In the genomic region with DNA sequence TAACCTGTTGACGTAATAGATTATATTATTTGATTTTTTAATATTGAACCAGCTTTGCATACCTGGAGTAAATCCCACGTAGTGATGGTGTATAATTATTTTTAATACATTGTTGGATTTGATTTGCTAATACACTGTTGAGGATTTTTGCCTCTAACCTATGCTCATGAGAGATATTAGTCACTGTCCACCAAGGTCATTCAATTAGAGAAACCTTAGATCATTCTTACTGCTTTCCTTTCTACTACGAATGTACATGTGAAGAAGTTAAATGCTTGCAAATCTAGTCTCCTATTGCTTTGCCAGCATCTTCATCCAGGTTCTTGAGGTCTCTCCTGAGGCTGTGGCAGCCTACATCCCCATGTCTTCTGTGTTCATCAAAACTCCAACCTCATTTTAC, we compare ENCODE assay signal across 13 cellular contexts.
"Had no signal": no experiment of that assay in that cellular context is flagged by ENCODE, and none has a peak within 500 bp of the region (broad histone marks: within the 10 kb centered on the region; RNA-seq: fewer than 3 reads in every experiment).

No MANE protein-coding gene starts in this region.

- H3K9me3 ChIP-seq: ascending aorta, colonic mucosa, thyroid gland had no signal

- H3K4me3 ChIP-seq: ascending aorta, colonic mucosa, lung, thyroid gland had no signal

- ATAC-seq: activated CD8-positive, alpha-beta T cell treated with anti-CD3 and anti-CD28 coated beads for 36 hours; activated T-cell treated with anti-CD3 and anti-CD28 coated beads, Interleukin-2, amount 50 U/mL, for 4 hours; left cardiac atrium; stimulated activated memory B cell treated with anti-CD40 and anti-IgM and Interleukin-4, amounts not matched to agents 10 μg/mL and 1 μg/mL and 100 μg/mL, for 72 hours; WTC11 had no signal

- DNase-seq: activated CD4-positive, alpha-beta T cell treated with anti-CD3 and anti-CD28 coated beads for 48 hours; activated CD8-positive, alpha-beta T cell treated with anti-CD3 and anti-CD28 coated beads for 36 hours; activated effector memory CD4-positive, alpha-beta T cell treated with Interleukin-2 at 50 U/mL for 16 hours; activated naive CD8-positive, alpha-beta T cell treated with anti-CD3 and anti-CD28 coated beads, Interleukin-2, amount 10 ng/mL, durations not matched to agents 7 days and 5 days; activated T-cell treated with anti-CD3 and anti-CD28 coated beads, Interleukin-2, amount 50 U/mL, for 4 hours; colonic mucosa; left cardiac atrium; midbrain; thyroid gland had no signal

- H3K27ac ChIP-seq: ascending aorta, colonic mucosa, thyroid gland had no signal

- H3K27me3 ChIP-seq: ascending aorta, colonic mucosa, thyroid gland had no signal
